In the genomic region with DNA sequence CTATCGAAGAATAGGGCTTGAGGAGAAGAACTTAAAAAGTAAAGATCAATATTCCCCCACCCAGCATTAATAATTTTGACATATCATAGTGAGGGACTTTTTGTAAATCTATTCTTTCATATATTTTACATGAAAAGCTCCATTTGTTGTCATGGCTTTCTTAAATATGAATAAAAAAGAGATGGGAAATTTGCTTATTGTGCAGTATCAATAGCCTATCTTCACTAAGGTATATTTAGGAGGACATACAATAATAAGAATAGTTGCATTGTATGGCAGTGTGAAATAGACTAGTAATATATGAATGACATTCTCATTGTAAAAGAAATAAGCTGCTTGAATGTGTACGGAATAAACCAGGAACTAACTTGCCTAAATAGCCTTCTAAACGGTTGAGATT, we compare ENCODE assay signal across 13 cellular contexts. TPM values are rescaled to one million over a fixed set of nuclear protein-coding genes. Genes with fewer than 3 reads are reported as not detected.
A peak's percentile ranks its signal among the peaks of the same experiment; 100 is the strongest.
DNase-seq lines count a peak whose midpoint lies in the region; ATAC-seq and TF ChIP-seq lines count a peak whose summit lies in the region.
"Had no signal": no experiment of that assay in that cellular context is flagged by ENCODE, and none has a peak within 500 bp of the region (broad histone marks: within the 10 kb centered on the region; RNA-seq: fewer than 3 reads in every experiment).

No MANE protein-coding gene starts in this region.

- TF ChIP-seq POLR2A in HCT116 (IDR thresholded peaks at IDR 0.05; ENCODE audit: borderline replicate concordance, extremely low read depth, insufficient read depth, insufficient read length), result no peak

- peaks cover 21% of the 10 kb centered on the region for H3K4me1 Mint-ChIP-seq in WTC11
- peaks cover 38% of the 10 kb centered on the region for H3K4me1 Mint-ChIP-seq in stimulated activated memory B cell treated with anti-CD40 and anti-IgM and Interleukin-4, amounts not matched to agents 10 μg/mL and 1 μg/mL and 100 μg/mL, for 72 hours

- intact Hi-C loops in heart right ventricle (cut with DNase I), result no loop called here
- intact Hi-C loops in right cardiac atrium (cut with DNase I), result no loop called here
- intact Hi-C loops in HCT116 (cut with micrococcal nuclease), result no loop called here

- H3K27ac Mint-ChIP-seq in WTC11, result 0 out of 2 replicates have a peak overlapping the region, but pooled peaks have one; percentile 52
- H3K27ac Mint-ChIP-seq in stimulated activated memory B cell treated with anti-CD40 and anti-IgM and Interleukin-4, amounts not matched to agents 10 μg/mL and 1 μg/mL and 100 μg/mL, for 72 hours, result peak overlapping the region; percentile 83

- no peak overlapping the region for H3K4me3 ChIP-seq in heart right ventricle
- no peak overlapping the region for H3K4me3 ChIP-seq in right cardiac atrium (ENCODE audit: low read length)
- no peak overlapping the region for H3K4me3 ChIP-seq in HCT116 (replicated peaks in 1 of 2; ENCODE audit: low read depth in 1 of 2, low read length in 2 of 2)

- H3K79me2 ChIP-seq in HCT116 (ENCODE audit: insufficient read depth, low read length), result no peaks in the 10 kb centered on the region

- RAD21 ChIA-PET in HCT116 (lab: Charles Lee; ENCODE audit: low non-redundant PET in 1 of 2, low total read pairs in 2 of 2, uncharacterized antibody in 2 of 2, unreplicated experiment in 2 of 2), result no interaction called here

- TF ChIP-seq CTCF in heart right ventricle (IDR thresholded peaks at IDR 0.05), result no peak
- TF ChIP-seq CTCF in HCT116 (IDR thresholded peaks at IDR 0.05 in 2 of 3, conservative IDR thresholded peaks at IDR 0.05 in 1 of 3; ENCODE audit: borderline replicate concordance in 1 of 3, insufficient read depth in 1 of 3, low read depth in 2 of 3, low read length in 2 of 3), result no peak
- no peak for TF ChIP-seq CTCF in WTC11 (IDR thresholded peaks at IDR 0.05)

- no peak for DNase-seq in heart right ventricle
- no peak for DNase-seq in right cardiac atrium
- DNase-seq in HCT116 (ENCODE audit: low read depth, low spot score), result no peak
- no peak for DNase-seq in WTC11 (ENCODE audit: low spot score)
- no peak for DNase-seq in hypothalamus (lab: John Stamatoyannopoulos, UW)
- no peak for DNase-seq in GDM1 (lab: John Stamatoyannopoulos, UW)
- DNase-seq: KBM-7, NCI-H1436, NCI-H510A treated with DMSO at 0.1 percent for 48 hours, NCI-H82, SHP77 treated with DMSO at 0.1 percent for 48 hours had no signal

- H3K36me3 ChIP-seq in heart right ventricle, result no peaks in the 10 kb centered on the region
- no peaks in the 10 kb centered on the region for H3K36me3 ChIP-seq in HCT116 (ENCODE audit: control insufficient read depth in 1 of 2, insufficient read depth in 2 of 2, low read length in 2 of 2)

- H3K4me1 ChIP-seq in heart right ventricle, result peaks cover 7 to 37% (median 29%) of the 10 kb centered on the region in 9 donors
- no peaks in the 10 kb centered on the region for H3K4me1 ChIP-seq in right cardiac atrium (ENCODE audit: control insufficient read depth, insufficient read depth, low read length)
- H3K4me1 ChIP-seq in HCT116 (ENCODE audit: control insufficient read depth in 1 of 2, insufficient read depth in 2 of 2, low read length in 2 of 2), result peaks cover 8 to 34% of the 10 kb centered on the region in 2 experiments

- H2AFZ ChIP-seq in HCT116 (ENCODE audit: low read depth, low read length, poor library complexity, severe bottlenecking), result peak overlapping the region; percentile 75

- no peak for TF ChIP-seq RAD21 in HCT116 (IDR thresholded peaks at IDR 0.05; ENCODE audit: low read depth)

- H3K9ac ChIP-seq in HCT116 (ENCODE audit: low read length), result no peak overlapping the region

- peak overlapping the region in 6 of 10 donors; percentile 68 to 85 (median 72) for H3K27ac ChIP-seq in heart right ventricle
- H3K27ac ChIP-seq in right cardiac atrium (ENCODE audit: low read length), result no peak overlapping the region
- no peak overlapping the region for H3K27ac ChIP-seq in HCT116 (ENCODE audit: low read depth, low read length)
- H3K27ac ChIP-seq: C4-2B had no signal

- H3K9me2 ChIP-seq in HCT116 (ENCODE audit: insufficient read depth), result no peaks in the 10 kb centered on the region

- H3K9me3 ChIP-seq in heart right ventricle (no peaks in the 10 kb centered on the region), right cardiac atrium (ENCODE audit: control insufficient read depth, low read length) (no peaks in the 10 kb centered on the region), HCT116 (ENCODE audit: control insufficient read depth in 1 of 2, insufficient read depth in 1 of 2, low read depth in 1 of 2, low read length in 2 of 2) (no peaks in the 10 kb centered on the region)

- H3K4me2 ChIP-seq in HCT116 (ENCODE audit: low read length), result peak overlapping the region; percentile 68; the same call in 1 of the 2 replicates

- H4K20me1 ChIP-seq in HCT116 (ENCODE audit: insufficient read depth), result no peaks in the 10 kb centered on the region

- BruUV-seq in HCT116 (replicated peaks; lab: Mats Ljungman, UMichigan), result no TSS peak

- H3K36me3 Mint-ChIP-seq in WTC11, result no peaks in the 10 kb centered on the region
- H3K36me3 Mint-ChIP-seq in stimulated activated memory B cell treated with anti-CD40 and anti-IgM and Interleukin-4, amounts not matched to agents 10 μg/mL and 1 μg/mL and 100 μg/mL, for 72 hours, result no peaks in the 10 kb centered on the region

- H3K4me3 Mint-ChIP-seq in WTC11, result no peak overlapping the region
- H3K4me3 Mint-ChIP-seq in stimulated activated memory B cell treated with anti-CD40 and anti-IgM and Interleukin-4, amounts not matched to agents 10 μg/mL and 1 μg/mL and 100 μg/mL, for 72 hours, result no peak overlapping the region

- H3K27me3 ChIP-seq in heart right ventricle, result no peaks in the 10 kb centered on the region
- no peaks in the 10 kb centered on the region for H3K27me3 ChIP-seq in right cardiac atrium (ENCODE audit: control insufficient read depth, insufficient read depth)
- no peaks in the 10 kb centered on the region for H3K27me3 ChIP-seq in HCT116 (ENCODE audit: insufficient read depth, low read length)

- H3K9me3 Mint-ChIP-seq in WTC11, result no peaks in the 10 kb centered on the region
- H3K9me3 Mint-ChIP-seq in stimulated activated memory B cell treated with anti-CD40 and anti-IgM and Interleukin-4, amounts not matched to agents 10 μg/mL and 1 μg/mL and 100 μg/mL, for 72 hours, result no peaks in the 10 kb centered on the region

- POLR2A ChIA-PET in HCT116 (lab: Charles Lee) (no interaction called here), WTC11 (lab: Charles Lee) (interaction anchor here (1.0 kb wide), 1 partner anchor 15 kb away, joined by 4 read pairs; no protein-coding TSS in a partner anchor)

- no peaks in the 10 kb centered on the region for H3K27me3 Mint-ChIP-seq in WTC11 (ENCODE audit: low read depth)
- no peaks in the 10 kb centered on the region for H3K27me3 Mint-ChIP-seq in stimulated activated memory B cell treated with anti-CD40 and anti-IgM and Interleukin-4, amounts not matched to agents 10 μg/mL and 1 μg/mL and 100 μg/mL, for 72 hours

- CTCF ChIA-PET in HCT116 (lab: Charles Lee) (no interaction called here), WTC11 (lab: Charles Lee) (interaction anchor here (0.6 to 1.9 kb wide), 8 partner anchors 15 to 622 kb away, joined by 3 to 12 read pairs (median 6); partner anchors contain the start of gene POLR3B)

- WGBS in heart right ventricle, 2 donors, result 88 to 93% methylated on average over 3 of the region's 3 CpGs
- 89% methylated on average over 3 of the region's 3 CpGs for WGBS in right cardiac atrium

- ATAC-seq in heart right ventricle (no peak), right cardiac atrium (no peak), HCT116 (no peak), WTC11 (no peak)
- no peak for ATAC-seq in stimulated activated memory B cell treated with anti-CD40 and anti-IgM and Interleukin-4, amounts not matched to agents 10 μg/mL and 1 μg/mL and 100 μg/mL, for 72 hours

TF ChIP-seq in HCT116, 20 proteins besides CTCF, POLR2A, EP300 and RAD21:
- TF ChIP-seq EZH2phosphoT487 (IDR thresholded peaks at IDR 0.05; ENCODE audit: borderline replicate concordance) (no peak), SRF (IDR thresholded peaks at IDR 0.05; ENCODE audit: low read depth) (no peak)

TF ChIP-seq in WTC11, 78 proteins besides CTCF, POLR2A, EP300 and RAD21 (continues in another document):
- TF ChIP-seq NR1H2 (CRISPR knock-in tag; IDR thresholded peaks at IDR 0.05) (no peak), CREB1 (CRISPR knock-in tag; IDR thresholded peaks at IDR 0.05) (no peak), FOXP4 (CRISPR knock-in tag; IDR thresholded peaks at IDR 0.05) (no peak), TP53 (CRISPR knock-in tag; IDR thresholded peaks at IDR 0.05) (no peak), MLX (CRISPR knock-in tag; IDR thresholded peaks at IDR 0.05) (no peak)

RNA-seq across cellular contexts. Expression of gene TCP11L2, which starts 5.5 kb away (rescaled TPM):
- total RNA-seq in heart right ventricle, result 100 to 1,000 TPM in 9 of 10 donors, 10 to 100 TPM in 1; 77.6 to 168 (median 120) TPM
- 10 to 100 TPM in 1 of 2 donors, 1 to 10 TPM in 1; 4.9 to 15.4 TPM for polyA plus RNA-seq in heart right ventricle
- total RNA-seq in right cardiac atrium, result 10 to 100 TPM; 54.0 to 64.5 (median 61.9) TPM
- polyA plus RNA-seq in right cardiac atrium, result 14.2 TPM
- total RNA-seq in HCT116 (2021; ENCODE audit: unreplicated experiment), result 14.4 TPM
- 7.5 and 7.7 TPM in 2 replicates for polyA plus RNA-seq in HCT116 (2012)
- total RNA-seq in WTC11 (2021), result 11.9 to 12.8 TPM (median 12.3 TPM) in 3 replicates

RNA-seq across cellular contexts. Expression of gene CKAP4, which starts 49.3 kb away (rescaled TPM):
- total RNA-seq in heart right ventricle (10 to 100 TPM; 38.5 to 63.2 (median 47.9) TPM), right cardiac atrium (10 to 100 TPM; 35.6 to 53.7 (median 41.3) TPM), HCT116 (2021; ENCODE audit: unreplicated experiment) (45.9 TPM), WTC11 (2021) (67.2 to 69.6 TPM (median 67.8 TPM) in 3 replicates)
- polyA plus RNA-seq in heart right ventricle (10 to 100 TPM; 12.9 to 40.1 TPM), right cardiac atrium (24.8 TPM)
- polyA plus RNA-seq in HCT116 (2012), result 32.4 and 35.4 TPM in 2 replicates

Comparison
In these comparisons a context has a peak if more than half of its experiments do, and no peak if none do; other contexts are left out.
1. H3K27ac ChIP-seq: peak in heart right ventricle (6 of 10); none in right cardiac atrium (single experiment) and HCT116 (single experiment).